Comparison of ENCODE assay signal across 21 cellular contexts in the genomic region with DNA sequence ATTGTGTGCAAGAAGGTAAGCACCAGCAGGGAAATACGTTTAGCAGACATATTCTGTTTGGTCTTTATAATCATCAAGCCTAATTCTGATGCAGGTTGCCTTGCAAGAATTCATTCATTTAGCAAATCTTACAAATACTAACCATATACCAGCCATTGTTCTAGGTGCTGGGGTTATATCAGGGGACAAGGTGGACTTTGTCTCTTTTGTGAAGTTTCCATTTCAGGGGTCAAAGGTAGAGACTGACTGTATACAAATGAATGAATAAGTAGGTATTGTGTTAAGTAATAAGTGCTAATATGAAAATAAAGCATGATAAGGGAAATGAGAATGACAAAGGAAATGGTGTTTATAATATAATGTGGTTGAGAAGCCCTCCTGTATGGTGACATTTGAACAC.
"Had no signal": no experiment of that assay in that cellular context is flagged by ENCODE, and none has a peak within 500 bp of the region (broad histone marks: within the 10 kb centered on the region; RNA-seq: fewer than 3 reads in every experiment).

No MANE protein-coding gene starts in this region.

- H3K4me1 Mint-ChIP-seq: neural progenitor cell had no signal

- H3K36me3 Mint-ChIP-seq: neural progenitor cell had no signal

- H3K9me3 ChIP-seq: gastrocnemius medialis, heart right ventricle, lower lobe of right lung, ovary, right atrium auricular region, testis, tibial nerve, upper lobe of right lung had no signal

- H3K27ac ChIP-seq: dorsolateral prefrontal cortex, gastrocnemius medialis, heart right ventricle, lower lobe of right lung, neural progenitor cell, ovary, right atrium auricular region, testis, tibial nerve, upper lobe of right lung had no signal

- DNase-seq: cortex of kidney; dorsolateral prefrontal cortex; effector memory CD4-positive, alpha-beta T cell; gastrocnemius medialis; heart right ventricle; hypothalamus; kidney glomerular epithelial cell; lower lobe of right lung; midbrain; nucleus accumbens; ovary; stimulated activated CD4-positive, alpha-beta T cell treated with anti-CD3 and anti-CD28 coated beads, Interleukin-4, amount 100 ng/mL, for 1 hour; stimulated activated CD8-positive, alpha-beta memory T cell treated with anti-CD3 and anti-CD28 coated beads, Interleukin-4, amount 100 ng/mL, for 48 hours; stimulated activated naive B cell treated with anti-CD40 and anti-IgM and Interleukin-4, amounts not matched to agents 10 μg/mL and 1 μg/mL and 100 μg/mL, for 72 hours; stimulated activated naive CD8-positive, alpha-beta T cell treated with anti-CD3 and anti-CD28 coated beads, Interleukin-15, amount 100 ng/mL, for 72 hours; testis; upper lobe of right lung had no signal

- H3K4me3 ChIP-seq: dorsolateral prefrontal cortex, gastrocnemius medialis, heart right ventricle, lower lobe of right lung, neural progenitor cell, ovary, right atrium auricular region, testis, tibial nerve, upper lobe of right lung had no signal

- H3K27me3 Mint-ChIP-seq: natural killer cell treated with Interleukin-12 subunit alpha and Interleukin-12 subunit beta and Interleukin-15 and Interleukin-18, amount 100 ng/mL, for 72 hours; stimulated activated naive B cell treated with anti-CD40 and anti-IgM and Interleukin-4, amounts not matched to agents 10 μg/mL and 1 μg/mL and 100 μg/mL, for 72 hours; stimulated activated naive CD8-positive, alpha-beta T cell treated with anti-CD3 and anti-CD28 coated beads, Interleukin-15, amount 100 ng/mL, for 72 hours had no signal

- H3K36me3 ChIP-seq: neural progenitor cell, ovary had no signal

- H3K4me1 ChIP-seq: gastrocnemius medialis, heart right ventricle, lower lobe of right lung, neural progenitor cell, right atrium auricular region, testis, upper lobe of right lung had no signal

- H3K4me3 Mint-ChIP-seq: natural killer cell treated with Interleukin-12 subunit alpha and Interleukin-12 subunit beta and Interleukin-15 and Interleukin-18, amount 100 ng/mL, for 72 hours; neural progenitor cell; stimulated activated naive B cell treated with anti-CD40 and anti-IgM and Interleukin-4, amounts not matched to agents 10 μg/mL and 1 μg/mL and 100 μg/mL, for 72 hours; stimulated activated naive CD8-positive, alpha-beta T cell treated with anti-CD3 and anti-CD28 coated beads, Interleukin-15, amount 100 ng/mL, for 72 hours had no signal

- ATAC-seq: gastrocnemius medialis; heart right ventricle; lower lobe of right lung; natural killer cell treated with Interleukin-12 subunit alpha and Interleukin-12 subunit beta and Interleukin-15 and Interleukin-18, amount 100 ng/mL, for 72 hours; stimulated activated naive B cell treated with anti-CD40 and anti-IgM and Interleukin-4, amounts not matched to agents 10 μg/mL and 1 μg/mL and 100 μg/mL, for 72 hours; stimulated activated naive CD8-positive, alpha-beta T cell treated with anti-CD3 and anti-CD28 coated beads, Interleukin-15, amount 100 ng/mL, for 72 hours; upper lobe of right lung had no signal

- H3K9me3 Mint-ChIP-seq: natural killer cell treated with Interleukin-12 subunit alpha and Interleukin-12 subunit beta and Interleukin-15 and Interleukin-18, amount 100 ng/mL, for 72 hours; neural progenitor cell; stimulated activated naive B cell treated with anti-CD40 and anti-IgM and Interleukin-4, amounts not matched to agents 10 μg/mL and 1 μg/mL and 100 μg/mL, for 72 hours; stimulated activated naive CD8-positive, alpha-beta T cell treated with anti-CD3 and anti-CD28 coated beads, Interleukin-15, amount 100 ng/mL, for 72 hours had no signal

- H3K27ac Mint-ChIP-seq: neural progenitor cell; stimulated activated naive B cell treated with anti-CD40 and anti-IgM and Interleukin-4, amounts not matched to agents 10 μg/mL and 1 μg/mL and 100 μg/mL, for 72 hours; stimulated activated naive CD8-positive, alpha-beta T cell treated with anti-CD3 and anti-CD28 coated beads, Interleukin-15, amount 100 ng/mL, for 72 hours had no signal

- H3K27me3 ChIP-seq: dorsolateral prefrontal cortex, gastrocnemius medialis, heart right ventricle, neural progenitor cell, ovary, right atrium auricular region, testis, tibial nerve, upper lobe of right lung had no signal
